20 cellular contexts compared by ENCODE assay signal in genomic region chr13:67139551-67139950, GRCh38.
DNase-seq lines count a peak whose midpoint lies in the region.
"Had no signal": no experiment of that assay in that cellular context is flagged by ENCODE, and none has a peak within 500 bp of the region (broad histone marks: within the 10 kb centered on the region; RNA-seq: fewer than 3 reads in every experiment).

No MANE protein-coding gene starts in this region.

- peak; percentile 4 for DNase-seq in DMS153 (lab: John Stamatoyannopoulos, UW)
- no peak for DNase-seq in DMS153 treated with DMSO at 0.1 percent for 48 hours (lab: John Stamatoyannopoulos, UW; ENCODE audit: unreplicated experiment)
- DNase-seq in NCI-H1092 treated with DMSO at 0.1 percent for 48 hours (lab: John Stamatoyannopoulos, UW), result peak; percentile 59
- DNase-seq in NCI-H69 (lab: John Stamatoyannopoulos, UW), result peak; percentile 92
- peak; percentile 15 for DNase-seq in left kidney (ENCODE audit: low read depth, low spot score)
- DNase-seq in NCI-H1436 (lab: John Stamatoyannopoulos, UW), result no peak
- DNase-seq in OCI-M1 (lab: John Stamatoyannopoulos, UW), result no peak
- DNase-seq in stimulated activated CD4-positive, alpha-beta T cell treated with anti-CD3 and anti-CD28 coated beads, Interleukin-4, amount 100 ng/mL, for 4 hours, result no peak
- DNase-seq: activated CD4-positive, alpha-beta T cell treated with anti-CD3 and anti-CD28 coated beads, Interleukin-2, amount 50 U/mL, for 48 hours; activated effector memory CD4-positive, alpha-beta T cell treated with Interleukin-2 at 50 U/mL for 16 hours; AML-193; CD8-positive, alpha-beta memory T cell; effector CD4-positive, alpha-beta T cell; foreskin melanocyte; immature natural killer cell; NCI-H1436 treated with DMSO at 0.1 percent for 48 hours; NCI-H446; stomach; T-helper 9 cell; transverse colon had no signal

Comparison
In these comparisons a context has a peak if more than half of its experiments do, and no peak if none do; other contexts are left out.
1. DNase-seq: peak in DMS153 (single experiment), NCI-H1092 treated with DMSO at 0.1 percent for 48 hours (single experiment), NCI-H69 (single experiment) and left kidney (single experiment); none in DMS153 treated with DMSO at 0.1 percent for 48 hours (single experiment), NCI-H1436 (single experiment), OCI-M1 (single experiment) and stimulated activated CD4-positive, alpha-beta T cell treated with anti-CD3 and anti-CD28 coated beads, Interleukin-4, amount 100 ng/mL, for 4 hours (0 of 2).